17 cellular contexts compared by ENCODE assay signal in genomic region chr3:64329037-64329436, GRCh38.
DNase-seq lines count a peak whose midpoint lies in the region; ATAC-seq and TF ChIP-seq lines count a peak whose summit lies in the region.
"Had no signal": no experiment of that assay in that cellular context is flagged by ENCODE, and none has a peak within 500 bp of the region (broad histone marks: within the 10 kb centered on the region; RNA-seq: fewer than 3 reads in every experiment).

No MANE protein-coding gene starts in this region.

- H3K27ac Mint-ChIP-seq in neural crest cell (ENCODE audit: unreplicated experiment) = no peak overlapping the region
- H3K27ac Mint-ChIP-seq: activated CD4-positive, alpha-beta T cell treated with anti-CD3 and anti-CD28 coated beads, Interleukin-2, amount 10 ng/mL, durations not matched to agents 24 days and 14 days had no signal

- peaks cover 17% of the 10 kb centered on the region for H3K4me1 Mint-ChIP-seq in neural crest cell
- H3K4me1 Mint-ChIP-seq: activated CD4-positive, alpha-beta T cell treated with anti-CD3 and anti-CD28 coated beads, Interleukin-2, amount 10 ng/mL, durations not matched to agents 24 days and 14 days; naive thymus-derived CD4-positive, alpha-beta T cell had no signal

- TF ChIP-seq CTCF in choroid plexus epithelial cell (conservative IDR thresholded peaks at IDR 0.05; ENCODE audit: low read depth, low read length) = peak; percentile 18
- peak; percentile 41 for TF ChIP-seq CTCF in neural crest cell (conservative IDR thresholded peaks at IDR 0.05)

- no peak overlapping the region for H3K4me3 ChIP-seq in choroid plexus epithelial cell (ENCODE audit: low read depth, low read length)
- H3K4me3 ChIP-seq: lung, thoracic aorta had no signal

- DNase-seq in HT-29 (ENCODE audit: low spot score) (peak; percentile 19), NCI-H69 (lab: John Stamatoyannopoulos, UW) (peak; percentile 59), choroid plexus epithelial cell (ENCODE audit: low read depth) (no peak), neural crest cell (ENCODE audit: low read depth, low spot score) (no peak), inferior parietal cortex (ENCODE audit: extremely low spot score) (no peak), LoVo (ENCODE audit: low spot score) (no peak)
- DNase-seq: activated CD4-positive, alpha-beta T cell treated with anti-CD3 and anti-CD28 coated beads, Interleukin-2, amount 10 ng/mL, durations not matched to agents 24 days and 14 days; activated naive CD4-positive, alpha-beta T cell treated with Interleukin-2 at 50 U/mL for 16 hours; DMS79 treated with DMSO at 0.1 percent for 48 hours; glutamatergic neuron; naive thymus-derived CD4-positive, alpha-beta T cell; NCI-H187; PC-3; posterior cingulate gyrus had no signal

- H3K27me3 Mint-ChIP-seq in neural crest cell (ENCODE audit: low read depth) = no peaks in the 10 kb centered on the region

- ATAC-seq in GM21447 (IDR thresholded peaks at IDR 0.05; ENCODE audit: unreplicated experiment) = no peak
- ATAC-seq: naive thymus-derived CD4-positive, alpha-beta T cell; PC-3 had no signal

- no peak overlapping the region for H3K4me3 Mint-ChIP-seq in neural crest cell
- H3K4me3 Mint-ChIP-seq: activated CD4-positive, alpha-beta T cell treated with anti-CD3 and anti-CD28 coated beads, Interleukin-2, amount 10 ng/mL, durations not matched to agents 24 days and 14 days; naive thymus-derived CD4-positive, alpha-beta T cell had no signal

- H3K9me3 Mint-ChIP-seq in neural crest cell = peaks cover 4% of the 10 kb centered on the region
- H3K9me3 Mint-ChIP-seq: activated CD4-positive, alpha-beta T cell treated with anti-CD3 and anti-CD28 coated beads, Interleukin-2, amount 10 ng/mL, durations not matched to agents 24 days and 14 days had no signal

- H3K36me3 Mint-ChIP-seq in neural crest cell (ENCODE audit: low read depth) = peaks cover 4% of the 10 kb centered on the region
- H3K36me3 Mint-ChIP-seq: naive thymus-derived CD4-positive, alpha-beta T cell had no signal

Comparison
In these comparisons a context has a peak if more than half of its experiments do, and no peak if none do; other contexts are left out.
1. DNase-seq: peak in HT-29 (single experiment) and NCI-H69 (single experiment); none in choroid plexus epithelial cell (single experiment), neural crest cell (single experiment), inferior parietal cortex (single experiment) and LoVo (single experiment).